In the genomic region with DNA sequence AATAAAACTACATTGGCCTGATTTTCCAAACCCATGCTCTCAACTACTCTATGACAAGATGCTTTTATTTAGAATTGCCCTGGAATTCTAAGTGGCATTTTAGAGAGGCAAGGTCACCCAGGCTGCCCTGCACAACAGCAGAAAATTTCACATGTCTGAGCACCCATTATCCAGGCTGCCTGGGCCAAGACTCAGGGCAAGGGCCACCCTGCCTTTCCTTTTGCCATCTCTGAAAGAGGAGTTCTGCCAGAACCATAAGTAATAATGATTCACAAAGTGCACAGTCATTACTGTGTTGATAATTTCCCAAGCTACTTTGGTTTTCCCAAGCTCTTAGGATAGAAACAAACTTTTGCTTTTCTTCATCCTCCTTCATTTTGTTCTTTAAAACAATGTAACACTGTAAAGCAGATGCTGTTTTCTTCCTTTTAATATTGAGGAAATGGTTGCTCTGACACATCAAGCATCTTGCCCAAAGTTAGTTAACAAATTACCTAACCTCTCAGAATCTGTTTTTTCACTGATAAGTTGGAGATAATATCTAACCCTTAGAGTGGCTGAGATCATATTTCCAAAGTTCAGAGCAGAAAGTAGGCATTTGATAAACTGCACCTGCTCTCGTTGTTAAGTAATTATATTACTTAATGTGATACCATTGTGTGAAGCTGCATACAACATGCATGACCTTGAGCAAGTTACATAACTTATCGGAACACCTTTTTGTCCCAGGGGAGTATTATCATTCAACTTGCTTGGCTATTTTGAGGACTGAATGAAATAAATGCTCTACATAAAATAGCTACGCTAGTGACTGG, we compare ENCODE assay signal across 18 cellular contexts.
DNase-seq lines count a peak whose midpoint lies in the region; ATAC-seq and TF ChIP-seq lines count a peak whose summit lies in the region.
"Had no signal": no experiment of that assay in that cellular context is flagged by ENCODE, and none has a peak within 500 bp of the region (broad histone marks: within the 10 kb centered on the region; RNA-seq: fewer than 3 reads in every experiment).

No MANE protein-coding gene starts in this region.

- H3K27ac ChIP-seq in right atrium auricular region: peak overlapping the region in 1 of 2 donors; percentile 50
- no peak overlapping the region for H3K27ac ChIP-seq in mesenchymal stem cell (ENCODE audit: low read length, poor library complexity, severe bottlenecking)
- H3K27ac ChIP-seq: cardiac muscle cell, PC-9 had no signal

- TF ChIP-seq CTCF in right atrium auricular region (IDR thresholded peaks at IDR 0.05) (no peak), cardiac fibroblast (IDR thresholded peaks at IDR 0.05; ENCODE audit: low read depth, low read length) (no peak)

- no peak overlapping the region for H3K4me3 Mint-ChIP-seq in stimulated activated memory B cell treated with anti-CD40 and anti-IgM and Interleukin-4, amounts not matched to agents 10 μg/mL and 1 μg/mL and 100 μg/mL, for 72 hours
- no peak overlapping the region for H3K4me3 Mint-ChIP-seq in activated CD4-positive, alpha-beta memory T cell treated with anti-CD3 and anti-CD28 coated beads for 36 hours
- H3K4me3 Mint-ChIP-seq: CD8-positive, alpha-beta T cell; nephron progenitor cell; stimulated activated effector memory CD8-positive, alpha-beta T cell treated with anti-CD3 and anti-CD28 coated beads, Interleukin-12 subunit alpha, Interleukin-12 subunit beta, amount 100 ng/mL, for 72 hours had no signal

- H3K9me3 ChIP-seq in right atrium auricular region (no peaks in the 10 kb centered on the region), mesenchymal stem cell (ENCODE audit: control insufficient read depth, low read length) (peaks cover 5% of the 10 kb centered on the region)

- ATAC-seq in Right ventricle myocardium superior (ENCODE audit: poor library complexity): peak; percentile 68
- no peak for ATAC-seq in stimulated activated memory B cell treated with anti-CD40 and anti-IgM and Interleukin-4, amounts not matched to agents 10 μg/mL and 1 μg/mL and 100 μg/mL, for 72 hours
- ATAC-seq: CD8-positive, alpha-beta T cell; stimulated activated effector memory CD8-positive, alpha-beta T cell treated with anti-CD3 and anti-CD28 coated beads, Interleukin-12 subunit alpha, Interleukin-12 subunit beta, amount 100 ng/mL, for 72 hours had no signal

- H3K4me3 ChIP-seq in right atrium auricular region (no peak overlapping the region), cardiac fibroblast (replicated peaks in 1 of 2; ENCODE audit: low read depth in 2 of 2, low read length in 2 of 2) (no peak overlapping the region), mesenchymal stem cell (ENCODE audit: insufficient read depth in 1 of 2, low read depth in 1 of 2, low read length in 2 of 2) (peak overlapping the region in 1 of 2 experiments; percentile 25)
- H3K4me3 ChIP-seq: cardiac muscle cell, heart right ventricle, PC-9 had no signal

- H3K27me3 ChIP-seq in right atrium auricular region (no peaks in the 10 kb centered on the region), mesenchymal stem cell (ENCODE audit: control insufficient read depth in 1 of 2, insufficient read depth in 1 of 2, low read length in 2 of 2) (no peaks in the 10 kb centered on the region)
- H3K27me3 ChIP-seq: cardiac muscle cell, heart right ventricle had no signal

- H3K4me1 Mint-ChIP-seq in stimulated activated memory B cell treated with anti-CD40 and anti-IgM and Interleukin-4, amounts not matched to agents 10 μg/mL and 1 μg/mL and 100 μg/mL, for 72 hours: no peaks in the 10 kb centered on the region
- no peaks in the 10 kb centered on the region for H3K4me1 Mint-ChIP-seq in activated CD4-positive, alpha-beta memory T cell treated with anti-CD3 and anti-CD28 coated beads for 36 hours (ENCODE audit: low read depth)
- H3K4me1 Mint-ChIP-seq: stimulated activated effector memory CD8-positive, alpha-beta T cell treated with anti-CD3 and anti-CD28 coated beads, Interleukin-12 subunit alpha, Interleukin-12 subunit beta, amount 100 ng/mL, for 72 hours had no signal

- H3K36me3 Mint-ChIP-seq in stimulated activated memory B cell treated with anti-CD40 and anti-IgM and Interleukin-4, amounts not matched to agents 10 μg/mL and 1 μg/mL and 100 μg/mL, for 72 hours: no peaks in the 10 kb centered on the region
- no peaks in the 10 kb centered on the region for H3K36me3 Mint-ChIP-seq in activated CD4-positive, alpha-beta memory T cell treated with anti-CD3 and anti-CD28 coated beads for 36 hours
- H3K36me3 Mint-ChIP-seq: CD8-positive, alpha-beta T cell; stimulated activated effector memory CD8-positive, alpha-beta T cell treated with anti-CD3 and anti-CD28 coated beads, Interleukin-12 subunit alpha, Interleukin-12 subunit beta, amount 100 ng/mL, for 72 hours had no signal

- peak overlapping the region; percentile 47 for H3K9ac ChIP-seq in mesenchymal stem cell (ENCODE audit: low read length)

- H3K79me1 ChIP-seq in mesenchymal stem cell (replicated peaks; ENCODE audit: low read length, poor library complexity, severe bottlenecking): no peaks in the 10 kb centered on the region

- H4K91ac ChIP-seq in mesenchymal stem cell (ENCODE audit: low read length): no peak overlapping the region

- H2AFZ ChIP-seq in mesenchymal stem cell (ENCODE audit: low read depth, low read length): no peak overlapping the region
- H2AFZ ChIP-seq: PC-9 had no signal

- intact Hi-C loops in Right ventricle myocardium superior (cut with DNase I): no loop called here
- intact Hi-C loops in activated CD4-positive, alpha-beta memory T cell treated with anti-CD3 and anti-CD28 coated beads for 36 hours (cut with micrococcal nuclease): no loop called here

- H3K4me1 ChIP-seq in right atrium auricular region (peaks cover 0 to 18% of the 10 kb centered on the region in 2 donors), mesenchymal stem cell (ENCODE audit: control insufficient read depth, insufficient read depth, low read depth, low read length) (peaks cover 2% of the 10 kb centered on the region)

- H3K14ac ChIP-seq in mesenchymal stem cell (ENCODE audit: low read length in 2 of 2): no peak overlapping the region

- WGBS in mesenchymal stem cell: 96% methylated on average over 2 of the region's 3 CpGs

- no peak overlapping the region for H2BK120ac ChIP-seq in mesenchymal stem cell (ENCODE audit: low read depth, low read length)

- DNase-seq in Right ventricle myocardium superior (no peak), right atrium auricular region (ENCODE audit: low spot score) (no peak), cardiac fibroblast (ENCODE audit: low read depth in 2 of 2) (peak; percentile 7 to 44), mesenchymal stem cell (peak; percentile 39), NCI-H510A treated with DMSO at 0.1 percent for 48 hours (lab: John Stamatoyannopoulos, UW) (no peak), NCI-H2227 treated with DMSO at 0.1 percent for 48 hours (lab: John Stamatoyannopoulos, UW) (no peak)
- no peak for DNase-seq in activated CD4-positive, alpha-beta memory T cell treated with anti-CD3 and anti-CD28 coated beads for 36 hours
- DNase-seq: activated CD8-positive, alpha-beta memory T cell treated with anti-CD3 and anti-CD28 coated beads for 24 hours; CD8-positive, alpha-beta T cell; erythroblast; heart right ventricle; islet precursor cell; NCI-H1092; nephron progenitor cell had no signal

- no peak overlapping the region for H2AK5ac ChIP-seq in mesenchymal stem cell (ENCODE audit: low read length, severe bottlenecking)

- H3K27me3 Mint-ChIP-seq in stimulated activated memory B cell treated with anti-CD40 and anti-IgM and Interleukin-4, amounts not matched to agents 10 μg/mL and 1 μg/mL and 100 μg/mL, for 72 hours: no peaks in the 10 kb centered on the region
- H3K27me3 Mint-ChIP-seq in activated CD4-positive, alpha-beta memory T cell treated with anti-CD3 and anti-CD28 coated beads for 36 hours: no peaks in the 10 kb centered on the region

- peak overlapping the region; percentile 75 for H4K8ac ChIP-seq in mesenchymal stem cell (ENCODE audit: low read length)

- no peak overlapping the region for H3K27ac Mint-ChIP-seq in stimulated activated memory B cell treated with anti-CD40 and anti-IgM and Interleukin-4, amounts not matched to agents 10 μg/mL and 1 μg/mL and 100 μg/mL, for 72 hours
- no peak overlapping the region for H3K27ac Mint-ChIP-seq in activated CD4-positive, alpha-beta memory T cell treated with anti-CD3 and anti-CD28 coated beads for 36 hours
- H3K27ac Mint-ChIP-seq: CD8-positive, alpha-beta T cell; stimulated activated effector memory CD8-positive, alpha-beta T cell treated with anti-CD3 and anti-CD28 coated beads, Interleukin-12 subunit alpha, Interleukin-12 subunit beta, amount 100 ng/mL, for 72 hours had no signal

- H3K4me2 ChIP-seq in mesenchymal stem cell (ENCODE audit: low read length, poor library complexity, severe bottlenecking): no peak overlapping the region
- H3K4me2 ChIP-seq: PC-9 had no signal

- no peaks in the 10 kb centered on the region for H3K36me3 ChIP-seq in right atrium auricular region
- H3K36me3 ChIP-seq in mesenchymal stem cell (ENCODE audit: control insufficient read depth in 1 of 2, insufficient read depth in 2 of 2, low read depth in 1 of 2, low read length in 2 of 2): no peaks in the 10 kb centered on the region
- H3K36me3 ChIP-seq: cardiac muscle cell, heart right ventricle had no signal

- H2BK12ac ChIP-seq in mesenchymal stem cell (ENCODE audit: low read length in 2 of 2): peak overlapping the region in 1 of 2 experiments; percentile 29

- no peak overlapping the region for H3K4ac ChIP-seq in mesenchymal stem cell (ENCODE audit: low read depth in 1 of 2, low read length in 2 of 2)

- no peaks in the 10 kb centered on the region for H3K9me3 Mint-ChIP-seq in stimulated activated memory B cell treated with anti-CD40 and anti-IgM and Interleukin-4, amounts not matched to agents 10 μg/mL and 1 μg/mL and 100 μg/mL, for 72 hours
- H3K9me3 Mint-ChIP-seq in activated CD4-positive, alpha-beta memory T cell treated with anti-CD3 and anti-CD28 coated beads for 36 hours: peaks cover 5% of the 10 kb centered on the region
- H3K9me3 Mint-ChIP-seq: CD8-positive, alpha-beta T cell had no signal

- no peak overlapping the region for H3K23ac ChIP-seq in mesenchymal stem cell (ENCODE audit: low read length in 2 of 2)

- H3K18ac ChIP-seq in mesenchymal stem cell (ENCODE audit: low read depth in 1 of 2, low read length in 2 of 2): peak overlapping the region in 1 of 2 experiments; percentile 46

- no peak overlapping the region for H2BK5ac ChIP-seq in mesenchymal stem cell (ENCODE audit: low read depth, low read length, poor library complexity, severe bottlenecking)

- POLR2A ChIA-PET in activated CD4-positive, alpha-beta memory T cell treated with anti-CD3 and anti-CD28 coated beads for 36 hours (lab: Charles Lee): no interaction called here

- CTCF ChIA-PET in activated CD4-positive, alpha-beta memory T cell treated with anti-CD3 and anti-CD28 coated beads for 36 hours (lab: Charles Lee): no interaction called here

- H2BK15ac ChIP-seq in mesenchymal stem cell (ENCODE audit: low read depth, poor library complexity, severe bottlenecking): no peak overlapping the region

Comparison
In these comparisons a context has a peak if more than half of its experiments do, and no peak if none do; other contexts are left out.
1. DNase-seq: peak in cardiac fibroblast (2 of 2) and mesenchymal stem cell (single experiment); none in Right ventricle myocardium superior (single experiment), right atrium auricular region (single experiment), NCI-H510A treated with DMSO at 0.1 percent for 48 hours (single experiment), activated CD4-positive, alpha-beta memory T cell treated with anti-CD3 and anti-CD28 coated beads for 36 hours (single experiment) and NCI-H2227 treated with DMSO at 0.1 percent for 48 hours (single experiment).